1 cellular context compared by ENCODE assay signal in genomic region chr7:149454750-149455149, GRCh38.
TF ChIP-seq lines count a peak whose summit lies in the region.

No MANE protein-coding gene starts in this region.

TF ChIP-seq in HepG2, 621 proteins besides CTCF, POLR2A, EP300 and RAD21 (continued from another document):
- TF ChIP-seq HMGXB3 (CRISPR knock-in tag; IDR thresholded peaks at IDR 0.05; ENCODE audit: borderline replicate concordance) = no peak
- TF ChIP-seq ZC3H13 (CRISPR knock-in tag; IDR thresholded peaks at IDR 0.05) = no peak
- TF ChIP-seq TFDP2 (CRISPR knock-in tag; IDR thresholded peaks at IDR 0.05) = no peak
- TF ChIP-seq HBP1 (CRISPR knock-in tag; IDR thresholded peaks at IDR 0.05; ENCODE audit: low read depth) = no peak
- TF ChIP-seq ARHGAP35 (CRISPR knock-in tag; IDR thresholded peaks at IDR 0.05; ENCODE audit: borderline replicate concordance) = no peak
